In the genomic region with DNA sequence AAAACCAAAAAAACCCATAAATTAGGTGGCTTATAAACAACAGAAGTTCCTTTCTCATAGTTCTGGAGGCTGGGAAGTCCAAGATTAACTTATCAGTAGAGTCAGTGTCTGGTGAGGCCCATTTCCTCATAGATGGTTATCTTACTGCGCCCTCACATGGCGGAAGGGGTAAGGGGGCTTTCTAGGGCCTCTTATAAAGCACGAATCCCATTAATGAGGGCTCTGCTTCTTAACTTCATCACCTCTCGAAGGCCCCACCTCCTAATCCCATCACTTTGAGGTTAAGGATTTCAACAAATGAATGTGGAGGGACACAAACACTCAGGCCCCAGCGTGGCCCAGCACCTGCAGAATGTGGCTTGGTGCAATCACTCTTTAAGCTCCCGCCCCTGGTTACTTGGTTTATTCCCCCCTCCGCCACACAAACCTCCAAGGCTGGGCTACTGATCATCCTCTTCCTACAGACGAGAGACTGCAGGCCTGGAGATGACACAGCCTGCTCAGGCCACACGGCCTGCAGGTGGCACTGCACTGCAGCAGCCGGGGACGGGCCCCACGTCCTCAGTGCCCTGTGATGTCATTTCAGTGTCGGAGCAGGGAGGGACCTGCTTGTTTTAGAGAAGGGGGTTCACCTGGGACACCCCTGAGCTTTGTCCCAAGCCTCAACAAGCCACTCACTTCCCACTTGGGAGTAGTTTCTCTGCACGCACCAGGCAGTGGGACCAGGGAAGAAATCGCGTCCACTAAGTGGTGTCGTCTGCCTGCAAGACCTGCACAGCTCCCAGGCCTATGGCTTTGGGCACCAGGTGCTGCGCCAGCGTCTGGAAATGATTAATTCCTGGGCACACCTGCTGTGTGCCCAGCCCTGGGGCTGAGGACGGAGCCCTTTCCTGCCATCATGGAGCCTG, we compare ENCODE assay signal across 1 cellular context.
A peak's percentile ranks its signal among the peaks of the same experiment; 100 is the strongest.
TF ChIP-seq lines count a peak whose summit lies in the region.

No MANE protein-coding gene starts in this region.

TF ChIP-seq in HepG2, 621 proteins besides CTCF, POLR2A, EP300 and RAD21 (continued from another document):
- TF ChIP-seq, protein P1, sequence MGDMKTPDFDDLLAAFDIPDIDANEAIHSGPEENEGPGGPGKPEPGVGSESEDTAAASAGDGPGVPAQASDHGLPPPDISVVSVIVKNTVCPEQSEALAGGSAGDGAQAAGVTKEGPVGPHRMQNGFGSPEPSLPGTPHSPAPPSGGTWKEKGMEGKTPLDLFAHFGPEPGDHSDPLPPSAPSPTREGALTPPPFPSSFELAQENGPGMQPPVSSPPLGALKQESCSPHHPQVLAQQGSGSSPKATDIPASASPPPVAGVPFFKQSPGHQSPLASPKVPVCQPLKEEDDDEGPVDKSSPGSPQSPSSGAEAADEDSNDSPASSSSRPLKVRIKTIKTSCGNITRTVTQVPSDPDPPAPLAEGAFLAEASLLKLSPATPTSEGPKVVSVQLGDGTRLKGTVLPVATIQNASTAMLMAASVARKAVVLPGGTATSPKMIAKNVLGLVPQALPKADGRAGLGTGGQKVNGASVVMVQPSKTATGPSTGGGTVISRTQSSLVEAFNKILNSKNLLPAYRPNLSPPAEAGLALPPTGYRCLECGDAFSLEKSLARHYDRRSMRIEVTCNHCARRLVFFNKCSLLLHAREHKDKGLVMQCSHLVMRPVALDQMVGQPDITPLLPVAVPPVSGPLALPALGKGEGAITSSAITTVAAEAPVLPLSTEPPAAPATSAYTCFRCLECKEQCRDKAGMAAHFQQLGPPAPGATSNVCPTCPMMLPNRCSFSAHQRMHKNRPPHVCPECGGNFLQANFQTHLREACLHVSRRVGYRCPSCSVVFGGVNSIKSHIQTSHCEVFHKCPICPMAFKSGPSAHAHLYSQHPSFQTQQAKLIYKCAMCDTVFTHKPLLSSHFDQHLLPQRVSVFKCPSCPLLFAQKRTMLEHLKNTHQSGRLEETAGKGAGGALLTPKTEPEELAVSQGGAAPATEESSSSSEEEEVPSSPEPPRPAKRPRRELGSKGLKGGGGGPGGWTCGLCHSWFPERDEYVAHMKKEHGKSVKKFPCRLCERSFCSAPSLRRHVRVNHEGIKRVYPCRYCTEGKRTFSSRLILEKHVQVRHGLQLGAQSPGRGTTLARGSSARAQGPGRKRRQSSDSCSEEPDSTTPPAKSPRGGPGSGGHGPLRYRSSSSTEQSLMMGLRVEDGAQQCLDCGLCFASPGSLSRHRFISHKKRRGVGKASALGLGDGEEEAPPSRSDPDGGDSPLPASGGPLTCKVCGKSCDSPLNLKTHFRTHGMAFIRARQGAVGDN (CRISPR knock-in tag; IDR thresholded peaks at IDR 0.05) = peak; percentile 33
- TF ChIP-seq MIER2 (CRISPR knock-in tag; IDR thresholded peaks at IDR 0.05) = 0 out of 2 replicates have a peak, but pooled peaks have one; percentile 20
- peak; percentile 81; the same call in 1 of the 2 replicates for TF ChIP-seq KDM2A (CRISPR knock-in tag; IDR thresholded peaks at IDR 0.05; ENCODE audit: borderline replicate concordance, low read depth)
- 0 out of 2 replicates have a peak, but pooled peaks have one; percentile 69 for TF ChIP-seq FOXO4 (CRISPR knock-in tag; conservative IDR thresholded peaks at IDR 0.05)
- TF ChIP-seq SMC3 (IDR thresholded peaks at IDR 0.05; ENCODE audit: low read length) = peak; percentile 20; the same call in 1 of the 2 replicates
- peak; percentile 81 for TF ChIP-seq STAG1 (CRISPR knock-in tag; IDR thresholded peaks at IDR 0.05)
- TF ChIP-seq, protein P2, sequence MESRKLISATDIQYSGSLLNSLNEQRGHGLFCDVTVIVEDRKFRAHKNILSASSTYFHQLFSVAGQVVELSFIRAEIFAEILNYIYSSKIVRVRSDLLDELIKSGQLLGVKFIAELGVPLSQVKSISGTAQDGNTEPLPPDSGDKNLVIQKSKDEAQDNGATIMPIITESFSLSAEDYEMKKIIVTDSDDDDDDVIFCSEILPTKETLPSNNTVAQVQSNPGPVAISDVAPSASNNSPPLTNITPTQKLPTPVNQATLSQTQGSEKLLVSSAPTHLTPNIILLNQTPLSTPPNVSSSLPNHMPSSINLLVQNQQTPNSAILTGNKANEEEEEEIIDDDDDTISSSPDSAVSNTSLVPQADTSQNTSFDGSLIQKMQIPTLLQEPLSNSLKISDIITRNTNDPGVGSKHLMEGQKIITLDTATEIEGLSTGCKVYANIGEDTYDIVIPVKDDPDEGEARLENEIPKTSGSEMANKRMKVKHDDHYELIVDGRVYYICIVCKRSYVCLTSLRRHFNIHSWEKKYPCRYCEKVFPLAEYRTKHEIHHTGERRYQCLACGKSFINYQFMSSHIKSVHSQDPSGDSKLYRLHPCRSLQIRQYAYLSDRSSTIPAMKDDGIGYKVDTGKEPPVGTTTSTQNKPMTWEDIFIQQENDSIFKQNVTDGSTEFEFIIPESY (CRISPR knock-in tag; IDR thresholded peaks at IDR 0.05) = peak; percentile 64
- 0 out of 2 replicates have a peak, but pooled peaks have one; percentile 10 for TF ChIP-seq FOXP4 (CRISPR knock-in tag; IDR thresholded peaks at IDR 0.05)
- peak; percentile 64; the same call in 1 of the 2 replicates for TF ChIP-seq ELF3 (CRISPR knock-in tag; IDR thresholded peaks at IDR 0.05)
- TF ChIP-seq, protein P3, sequence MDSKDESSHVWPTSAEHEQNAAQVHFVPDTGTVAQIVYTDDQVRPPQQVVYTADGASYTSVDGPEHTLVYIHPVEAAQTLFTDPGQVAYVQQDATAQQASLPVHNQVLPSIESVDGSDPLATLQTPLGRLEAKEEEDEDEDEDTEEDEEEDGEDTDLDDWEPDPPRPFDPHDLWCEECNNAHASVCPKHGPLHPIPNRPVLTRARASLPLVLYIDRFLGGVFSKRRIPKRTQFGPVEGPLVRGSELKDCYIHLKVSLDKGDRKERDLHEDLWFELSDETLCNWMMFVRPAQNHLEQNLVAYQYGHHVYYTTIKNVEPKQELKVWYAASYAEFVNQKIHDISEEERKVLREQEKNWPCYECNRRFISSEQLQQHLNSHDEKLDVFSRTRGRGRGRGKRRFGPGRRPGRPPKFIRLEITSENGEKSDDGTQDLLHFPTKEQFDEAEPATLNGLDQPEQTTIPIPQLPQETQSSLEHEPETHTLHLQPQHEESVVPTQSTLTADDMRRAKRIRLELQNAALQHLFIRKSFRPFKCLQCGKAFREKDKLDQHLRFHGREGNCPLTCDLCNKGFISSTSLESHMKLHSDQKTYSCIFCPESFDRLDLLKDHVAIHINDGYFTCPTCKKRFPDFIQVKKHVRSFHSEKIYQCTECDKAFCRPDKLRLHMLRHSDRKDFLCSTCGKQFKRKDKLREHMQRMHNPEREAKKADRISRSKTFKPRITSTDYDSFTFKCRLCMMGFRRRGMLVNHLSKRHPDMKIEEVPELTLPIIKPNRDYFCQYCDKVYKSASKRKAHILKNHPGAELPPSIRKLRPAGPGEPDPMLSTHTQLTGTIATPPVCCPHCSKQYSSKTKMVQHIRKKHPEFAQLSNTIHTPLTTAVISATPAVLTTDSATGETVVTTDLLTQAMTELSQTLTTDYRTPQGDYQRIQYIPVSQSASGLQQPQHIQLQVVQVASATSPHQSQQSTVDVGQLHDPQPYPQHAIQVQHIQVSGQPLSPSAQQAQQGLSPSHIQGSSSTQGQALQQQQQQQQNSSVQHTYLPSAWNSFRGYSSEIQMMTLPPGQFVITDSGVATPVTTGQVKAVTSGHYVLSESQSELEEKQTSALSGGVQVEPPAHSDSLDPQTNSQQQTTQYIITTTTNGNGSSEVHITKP (CRISPR knock-in tag; IDR thresholded peaks at IDR 0.05; ENCODE audit: low read depth) = 0 out of 2 replicates have a peak, but pooled peaks have one; percentile 32
- peak; percentile 50 for TF ChIP-seq ZFX (CRISPR knock-in tag; IDR thresholded peaks at IDR 0.05; ENCODE audit: low read depth)
- TF ChIP-seq ZNF350 (CRISPR knock-in tag; IDR thresholded peaks at IDR 0.05; ENCODE audit: borderline replicate concordance, low read depth) = 0 out of 2 replicates have a peak, but pooled peaks have one; percentile 4
